Comparison of ENCODE assay signal across 29 cellular contexts in the genomic region with DNA sequence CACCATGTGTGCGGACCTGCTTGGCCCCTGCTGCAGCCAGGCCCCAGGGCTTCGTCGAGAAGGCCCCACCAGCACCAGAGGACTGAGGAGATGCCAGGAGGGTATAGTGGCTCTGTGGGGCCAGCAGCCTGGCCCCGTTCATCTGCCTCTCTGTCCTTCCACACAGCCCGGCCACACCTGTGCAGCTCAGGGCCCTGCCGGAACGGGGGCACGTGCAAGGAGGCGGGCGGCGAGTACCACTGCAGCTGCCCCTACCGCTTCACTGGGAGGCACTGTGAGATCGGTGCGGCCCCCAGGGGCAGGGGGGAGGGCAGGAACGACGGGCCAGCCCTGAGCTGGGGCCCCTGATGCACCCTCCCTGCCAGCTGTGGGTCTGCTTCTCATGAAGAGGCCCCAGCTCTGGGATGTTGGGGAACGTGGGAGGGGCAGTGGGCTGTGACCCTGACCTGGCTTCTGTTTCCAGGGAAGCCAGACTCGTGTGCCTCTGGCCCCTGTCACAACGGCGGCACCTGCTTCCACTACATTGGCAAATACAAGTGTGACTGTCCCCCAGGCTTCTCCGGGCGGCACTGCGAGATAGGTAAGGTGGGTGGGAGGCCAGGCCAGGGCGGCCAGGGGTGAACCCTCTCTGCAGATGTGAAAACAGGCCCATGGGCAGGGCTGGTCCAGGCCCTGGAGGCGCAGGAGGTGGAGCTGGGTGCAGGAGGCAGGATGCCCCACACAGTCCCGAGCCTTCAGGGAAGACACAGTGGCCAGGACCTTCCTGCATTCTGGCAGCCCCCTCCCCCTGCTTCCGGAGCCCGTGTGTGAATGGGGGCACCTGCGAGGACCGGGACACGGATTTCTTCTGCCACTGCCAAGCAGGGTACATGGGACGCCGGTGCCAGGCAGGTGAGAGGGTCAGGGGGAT. TPM values are rescaled to one million over a fixed set of nuclear protein-coding genes. Genes with fewer than 3 reads are reported as not detected.
DNase-seq lines count a peak whose midpoint lies in the region; ATAC-seq and TF ChIP-seq lines count a peak whose summit lies in the region.
"Had no signal": no experiment of that assay in that cellular context is flagged by ENCODE, and none has a peak within 500 bp of the region (broad histone marks: within the 10 kb centered on the region; RNA-seq: fewer than 3 reads in every experiment).

No MANE protein-coding gene starts in this region.

- H3K36me3 ChIP-seq in RWPE2 (ENCODE audit: low read depth) (no peaks in the 10 kb centered on the region), testis (ENCODE audit: low read depth, missing control alignments) (no peaks in the 10 kb centered on the region)

- TF ChIP-seq CTCF in RWPE2 (IDR thresholded peaks at IDR 0.05; ENCODE audit: poor library complexity, severe bottlenecking) (no peak), testis (IDR thresholded peaks at IDR 0.05) (no peak)

- ATAC-seq in RWPE2 (ENCODE audit: low read depth) (no peak), memory B cell (ENCODE audit: low read depth) (no peak), HG03469 (IDR thresholded peaks at IDR 0.05; ENCODE audit: unreplicated experiment) (no peak), GM21390 (IDR thresholded peaks at IDR 0.05; ENCODE audit: unreplicated experiment) (no peak)
- ATAC-seq: stimulated activated naive CD8-positive, alpha-beta T cell treated with anti-CD3 and anti-CD28 coated beads, Interleukin-15, Interleukin-2, amounts not matched to agents 100 U/mL and 50 U/mL, for 24 hours had no signal

- H3K27ac Mint-ChIP-seq in memory B cell, result peak overlapping the region; percentile 69
- H3K27ac Mint-ChIP-seq: activated CD4-positive, alpha-beta T cell treated with anti-CD3 and anti-CD28 coated beads, Interleukin-2, amount 10 ng/mL, durations not matched to agents 24 days and 14 days; endodermal cell; natural killer cell treated with Interleukin-12 subunit alpha and Interleukin-12 subunit beta and Interleukin-15 and Interleukin-18, amount 100 ng/mL, for 72 hours had no signal

- no peaks in the 10 kb centered on the region for H3K9me3 Mint-ChIP-seq in memory B cell
- H3K9me3 Mint-ChIP-seq: activated CD4-positive, alpha-beta T cell treated with anti-CD3 and anti-CD28 coated beads, Interleukin-2, amount 10 ng/mL, durations not matched to agents 24 days and 14 days; endodermal cell; natural killer cell treated with Interleukin-12 subunit alpha and Interleukin-12 subunit beta and Interleukin-15 and Interleukin-18, amount 100 ng/mL, for 72 hours had no signal

- H3K27me3 Mint-ChIP-seq in memory B cell, result no peaks in the 10 kb centered on the region
- H3K27me3 Mint-ChIP-seq: activated CD4-positive, alpha-beta T cell treated with anti-CD3 and anti-CD28 coated beads, Interleukin-2, amount 10 ng/mL, durations not matched to agents 24 days and 14 days; natural killer cell treated with Interleukin-12 subunit alpha and Interleukin-12 subunit beta and Interleukin-15 and Interleukin-18, amount 100 ng/mL, for 72 hours had no signal

- H3K4me1 ChIP-seq in RWPE2 (ENCODE audit: insufficient read depth, poor library complexity, severe bottlenecking), result no peaks in the 10 kb centered on the region
- H3K4me1 ChIP-seq in testis, result no peaks in the 10 kb centered on the region
- H3K4me1 ChIP-seq: A549, heart left ventricle, lower lobe of right lung, vagina had no signal

- no peak for TF ChIP-seq POLR2A in testis (IDR thresholded peaks at IDR 0.05)

- H3K9me3 ChIP-seq in RWPE2 (ENCODE audit: severe bottlenecking), result no peaks in the 10 kb centered on the region
- H3K9me3 ChIP-seq in testis, result no peaks in the 10 kb centered on the region
- H3K9me3 ChIP-seq: A549, heart left ventricle, lower lobe of right lung, thoracic aorta, vagina had no signal

- no peak overlapping the region for H3K4me3 Mint-ChIP-seq in memory B cell
- H3K4me3 Mint-ChIP-seq: activated CD4-positive, alpha-beta T cell treated with anti-CD3 and anti-CD28 coated beads, Interleukin-2, amount 10 ng/mL, durations not matched to agents 24 days and 14 days; endodermal cell; natural killer cell treated with Interleukin-12 subunit alpha and Interleukin-12 subunit beta and Interleukin-15 and Interleukin-18, amount 100 ng/mL, for 72 hours had no signal

- peak; percentile 1 for DNase-seq in activated naive CD4-positive, alpha-beta T cell treated with Interleukin-2 at 50 U/mL for 16 hours
- no peak for DNase-seq in activated naive CD4-positive, alpha-beta T cell (lab: John Stamatoyannopoulos, UW)
- DNase-seq in RWPE2 (ENCODE audit: low spot score), result peak; percentile 49
- DNase-seq in memory B cell (ENCODE audit: low spot score in 2 of 2), result no peak
- peak; percentile 10 for DNase-seq in testis
- no peak for DNase-seq in NCI-H2227 (lab: John Stamatoyannopoulos, UW; ENCODE audit: unreplicated experiment)
- DNase-seq: activated CD4-positive, alpha-beta T cell treated with anti-CD3 and anti-CD28 coated beads, Interleukin-2, amount 10 ng/mL, durations not matched to agents 24 days and 14 days; activated CD8-positive, alpha-beta memory T cell treated with anti-CD3 and anti-CD28 coated beads for 24 hours; activated gamma-delta T cell; central memory CD4-positive, alpha-beta T cell; endodermal cell; islet precursor cell; lower lobe of right lung; MM.1S; NCI-H1417; NCI-H2029 treated with DMSO at 0.1 percent for 48 hours; NCI-H526; retina; SIG-M5; stimulated activated naive CD8-positive, alpha-beta T cell treated with anti-CD3 and anti-CD28 coated beads, Interleukin-15, Interleukin-2, amounts not matched to agents 100 U/mL and 50 U/mL, for 24 hours; SW 1271 had no signal

- 88 to 96% methylated on average over 25 to 31 of the region's 33 CpGs for WGBS in testis, 2 donors

- H3K4me1 Mint-ChIP-seq in memory B cell, result no peaks in the 10 kb centered on the region
- H3K4me1 Mint-ChIP-seq: activated CD4-positive, alpha-beta T cell treated with anti-CD3 and anti-CD28 coated beads, Interleukin-2, amount 10 ng/mL, durations not matched to agents 24 days and 14 days; endodermal cell had no signal

- H3K4me3 ChIP-seq in RWPE2 (ENCODE audit: severe bottlenecking) (no peak overlapping the region), testis (no peak overlapping the region)
- H3K4me3 ChIP-seq: A549, heart left ventricle, lower lobe of right lung, thoracic aorta, vagina had no signal

- H3K27ac ChIP-seq in RWPE2 (ENCODE audit: poor library complexity, severe bottlenecking) (no peak overlapping the region), testis (no peak overlapping the region)
- H3K27ac ChIP-seq: A549, heart left ventricle, lower lobe of right lung, thoracic aorta, vagina, VCaP had no signal

- H3K27me3 ChIP-seq in RWPE2 (ENCODE audit: insufficient read depth, poor library complexity, severe bottlenecking) (no peaks in the 10 kb centered on the region), testis (no peaks in the 10 kb centered on the region)
- H3K27me3 ChIP-seq: heart left ventricle, vagina had no signal

- peaks cover 15% of the 10 kb centered on the region for H3K36me3 Mint-ChIP-seq in memory B cell
- H3K36me3 Mint-ChIP-seq: natural killer cell treated with Interleukin-12 subunit alpha and Interleukin-12 subunit beta and Interleukin-15 and Interleukin-18, amount 100 ng/mL, for 72 hours had no signal

- intact Hi-C loops in testis (cut with DNase I; ENCODE audit: low total_unique reads), result no loop called here

RNA-seq across cellular contexts. Expression of a gene that starts 50.3 kb away (rescaled TPM):
- 10 to 100 TPM; 26.4 to 40.6 TPM for total RNA-seq in testis
- 37.3 TPM for polyA plus RNA-seq in testis (ENCODE audit: insufficient read depth, low read depth, low replicate concordance)

RNA-seq across cellular contexts. Expression of a gene that starts 53.4 kb away (rescaled TPM):
- total RNA-seq in testis, result 100 to 1,000 TPM in 1 of 2 donors, 10 to 100 TPM in 1; 82.7 to 107 TPM
- polyA plus RNA-seq in testis (ENCODE audit: insufficient read depth, low read depth, low replicate concordance), result 15.8 TPM

Comparison
In these comparisons a context has a peak if more than half of its experiments do, and no peak if none do; other contexts are left out.
1. DNase-seq: peak in activated naive CD4-positive, alpha-beta T cell treated with Interleukin-2 at 50 U/mL for 16 hours (single experiment), RWPE2 (single experiment) and testis (single experiment); none in activated naive CD4-positive, alpha-beta T cell (0 of 4), memory B cell (0 of 2) and NCI-H2227 (single experiment).